ENCODE assay signal across 18 cellular contexts in genomic region chr20:58706975-58707681, GRCh38. TPM values are rescaled to one million over a fixed set of nuclear protein-coding genes. Genes with fewer than 3 reads are reported as not detected.
DNase-seq lines count a peak whose midpoint lies in the region; ATAC-seq and TF ChIP-seq lines count a peak whose summit lies in the region.
"Had no signal": no experiment of that assay in that cellular context is flagged by ENCODE, and none has a peak within 500 bp of the region (broad histone marks: within the 10 kb centered on the region; RNA-seq: fewer than 3 reads in every experiment).

No MANE protein-coding gene starts in this region.

- H3K4me1 ChIP-seq in left lung (no peaks in the 10 kb centered on the region), spleen (no peaks in the 10 kb centered on the region)
- H3K4me1 ChIP-seq: ascending aorta had no signal

- no peak overlapping the region for H3K27ac ChIP-seq in left lung
- H3K27ac ChIP-seq in spleen: no peak overlapping the region
- H3K27ac ChIP-seq: ascending aorta, C4-2B had no signal

- H3K9me3 Mint-ChIP-seq in activated CD8-positive, alpha-beta memory T cell treated with anti-CD3 and anti-CD28 coated beads, Interleukin-2, amount 10 ng/mL, durations not matched to agents 7 days and 5 days (ENCODE audit: low read depth): no peaks in the 10 kb centered on the region
- no peaks in the 10 kb centered on the region for H3K9me3 Mint-ChIP-seq in activated B cell treated with CpG ODN at 0.5 μM for 24 hours

- ATAC-seq in activated CD8-positive, alpha-beta memory T cell treated with anti-CD3 and anti-CD28 coated beads, Interleukin-2, amount 10 ng/mL, durations not matched to agents 7 days and 5 days: no peak
- ATAC-seq in activated B cell treated with CpG ODN at 0.5 μM for 24 hours (ENCODE audit: low read depth) (no peak), left lung (no peak), GM18511 (IDR thresholded peaks at IDR 0.05; ENCODE audit: unreplicated experiment) (no peak), GM19467 (IDR thresholded peaks at IDR 0.05; ENCODE audit: unreplicated experiment) (no peak), HG03039 (IDR thresholded peaks at IDR 0.05; ENCODE audit: unreplicated experiment) (no peak)

- no peak overlapping the region for H3K4me3 Mint-ChIP-seq in activated CD8-positive, alpha-beta memory T cell treated with anti-CD3 and anti-CD28 coated beads, Interleukin-2, amount 10 ng/mL, durations not matched to agents 7 days and 5 days
- H3K4me3 Mint-ChIP-seq in activated B cell treated with CpG ODN at 0.5 μM for 24 hours: no peak overlapping the region

- H3K27me3 Mint-ChIP-seq in activated CD8-positive, alpha-beta memory T cell treated with anti-CD3 and anti-CD28 coated beads, Interleukin-2, amount 10 ng/mL, durations not matched to agents 7 days and 5 days: no peaks in the 10 kb centered on the region
- no peaks in the 10 kb centered on the region for H3K27me3 Mint-ChIP-seq in activated B cell treated with CpG ODN at 0.5 μM for 24 hours

- peaks cover 4% of the 10 kb centered on the region for H3K4me1 Mint-ChIP-seq in activated CD8-positive, alpha-beta memory T cell treated with anti-CD3 and anti-CD28 coated beads, Interleukin-2, amount 10 ng/mL, durations not matched to agents 7 days and 5 days
- H3K4me1 Mint-ChIP-seq in activated B cell treated with CpG ODN at 0.5 μM for 24 hours: no peaks in the 10 kb centered on the region

- TF ChIP-seq CTCF in activated B cell treated with CpG ODN at 0.5 μM for 24 hours (IDR thresholded peaks at IDR 0.05): no peak
- TF ChIP-seq CTCF in left lung (IDR thresholded peaks at IDR 0.05): no peak
- no peak for TF ChIP-seq CTCF in spleen (IDR thresholded peaks at IDR 0.05 in 8 of 11, conservative IDR thresholded peaks at IDR 0.05 in 3 of 11)

- WGBS in spleen, 5 donors: 91 to 99% (median 96%) methylated on average over 9 to 23 of the region's 23 CpGs

- peaks cover 11% of the 10 kb centered on the region for H3K36me3 Mint-ChIP-seq in activated CD8-positive, alpha-beta memory T cell treated with anti-CD3 and anti-CD28 coated beads, Interleukin-2, amount 10 ng/mL, durations not matched to agents 7 days and 5 days
- H3K36me3 Mint-ChIP-seq in activated B cell treated with CpG ODN at 0.5 μM for 24 hours (ENCODE audit: low read depth): peaks cover 30% of the 10 kb centered on the region

- DNase-seq in activated CD8-positive, alpha-beta memory T cell treated with anti-CD3 and anti-CD28 coated beads, Interleukin-2, amount 10 ng/mL, durations not matched to agents 7 days and 5 days: peak; percentile 23
- no peak for DNase-seq in activated CD8-positive, alpha-beta memory T cell treated with anti-CD3 and anti-CD28 coated beads, Interleukin-2, amount 50 U/mL, for 48 hours
- peak; percentile 12 for DNase-seq in activated B cell treated with CpG ODN at 0.5 μM for 24 hours
- DNase-seq in left lung: peak; percentile 20 to 71
- peak; percentile 64 for DNase-seq in spleen
- DNase-seq: ACHN; activated gamma-delta T cell; GDM1; NCI-H1105 treated with DMSO at 0.1 percent for 48 hours; NCI-H2107; NCI-H524 treated with DMSO at 0.1 percent for 48 hours; stimulated activated CD4-positive, alpha-beta T cell treated with anti-CD3 and anti-CD28 coated beads, Interleukin-2, amount 100 ng/mL, for 48 hours; T-helper 1 cell had no signal

- H3K27me3 ChIP-seq in left lung (no peaks in the 10 kb centered on the region), spleen (replicated peaks in 1 of 7) (no peaks in the 10 kb centered on the region)
- H3K27me3 ChIP-seq: ascending aorta had no signal

- H3K9me3 ChIP-seq in left lung (no peaks in the 10 kb centered on the region), spleen (no peaks in the 10 kb centered on the region)
- H3K9me3 ChIP-seq: ascending aorta had no signal

- CTCF ChIA-PET in activated CD8-positive, alpha-beta memory T cell treated with anti-CD3 and anti-CD28 coated beads, Interleukin-2, amount 10 ng/mL, durations not matched to agents 7 days and 5 days (lab: Charles Lee): interaction anchor here (0.6 kb wide), 1 partner anchor 76 kb away, joined by 3 read pairs; no protein-coding TSS in a partner anchor
- CTCF ChIA-PET in activated B cell treated with CpG ODN at 0.5 μM for 24 hours (lab: Charles Lee): no interaction called here

- intact Hi-C loops in activated B cell treated with CpG ODN at 0.5 μM for 24 hours (cut with micrococcal nuclease) (no loop called here), left lung (cut with DNase I) (no loop called here), spleen (cut with DNase I; ENCODE audit: low total_unique reads) (no loop called here)

- POLR2A ChIA-PET in activated B cell treated with CpG ODN at 0.5 μM for 24 hours (lab: Charles Lee): no interaction called here

- H3K4me3 ChIP-seq in left lung (no peak overlapping the region), spleen (no peak overlapping the region)
- H3K4me3 ChIP-seq: ascending aorta had no signal

- no peak overlapping the region for H3K27ac Mint-ChIP-seq in activated CD8-positive, alpha-beta memory T cell treated with anti-CD3 and anti-CD28 coated beads, Interleukin-2, amount 10 ng/mL, durations not matched to agents 7 days and 5 days
- no peak overlapping the region for H3K27ac Mint-ChIP-seq in activated B cell treated with CpG ODN at 0.5 μM for 24 hours

- H3K36me3 ChIP-seq in left lung (peaks cover 0 to 54% of the 10 kb centered on the region in 2 donors), spleen (peaks cover 4 to 85% (median 31%) of the 10 kb centered on the region in 6 donors)

- TF ChIP-seq POLR2A in spleen (IDR thresholded peaks at IDR 0.05): no peak

RNA-seq across cellular contexts. Expression of gene NPEPL1, which starts 14.5 kb away (rescaled TPM):
- total RNA-seq in activated CD8-positive, alpha-beta memory T cell treated with anti-CD3 and anti-CD28 coated beads, Interleukin-2, amount 10 ng/mL, durations not matched to agents 7 days and 5 days: 10 to 100 TPM; 19.3 to 30.4 TPM
- 18.7 and 21.5 TPM in 2 replicates for total RNA-seq in activated B cell treated with CpG ODN at 0.5 μM for 24 hours
- total RNA-seq in left lung: 10 to 100 TPM; 25.1 to 30.8 TPM
- 10 to 100 TPM; 31.7 to 61.7 (median 56.4) TPM for total RNA-seq in spleen
- 10 to 100 TPM; 19.3 to 56.7 (median 50.6) TPM for polyA plus RNA-seq in spleen

RNA-seq across cellular contexts. Expression of gene STX16, which starts 56.0 kb away (rescaled TPM):
- 100 to 1,000 TPM; 120 to 165 TPM for total RNA-seq in activated CD8-positive, alpha-beta memory T cell treated with anti-CD3 and anti-CD28 coated beads, Interleukin-2, amount 10 ng/mL, durations not matched to agents 7 days and 5 days
- total RNA-seq in activated B cell treated with CpG ODN at 0.5 μM for 24 hours: 71.4 and 77.4 TPM in 2 replicates
- total RNA-seq in left lung: 10 to 100 TPM; 50.4 to 58.0 TPM
- 100 to 1,000 TPM in 1 of 7 donors, 10 to 100 TPM in 6; 62.6 to 105 (median 83.6) TPM for total RNA-seq in spleen
- 10 to 100 TPM; 34.4 to 47.3 (median 43.5) TPM for polyA plus RNA-seq in spleen
